Comparison of ENCODE assay signal across 1 cellular context in the genomic region with DNA sequence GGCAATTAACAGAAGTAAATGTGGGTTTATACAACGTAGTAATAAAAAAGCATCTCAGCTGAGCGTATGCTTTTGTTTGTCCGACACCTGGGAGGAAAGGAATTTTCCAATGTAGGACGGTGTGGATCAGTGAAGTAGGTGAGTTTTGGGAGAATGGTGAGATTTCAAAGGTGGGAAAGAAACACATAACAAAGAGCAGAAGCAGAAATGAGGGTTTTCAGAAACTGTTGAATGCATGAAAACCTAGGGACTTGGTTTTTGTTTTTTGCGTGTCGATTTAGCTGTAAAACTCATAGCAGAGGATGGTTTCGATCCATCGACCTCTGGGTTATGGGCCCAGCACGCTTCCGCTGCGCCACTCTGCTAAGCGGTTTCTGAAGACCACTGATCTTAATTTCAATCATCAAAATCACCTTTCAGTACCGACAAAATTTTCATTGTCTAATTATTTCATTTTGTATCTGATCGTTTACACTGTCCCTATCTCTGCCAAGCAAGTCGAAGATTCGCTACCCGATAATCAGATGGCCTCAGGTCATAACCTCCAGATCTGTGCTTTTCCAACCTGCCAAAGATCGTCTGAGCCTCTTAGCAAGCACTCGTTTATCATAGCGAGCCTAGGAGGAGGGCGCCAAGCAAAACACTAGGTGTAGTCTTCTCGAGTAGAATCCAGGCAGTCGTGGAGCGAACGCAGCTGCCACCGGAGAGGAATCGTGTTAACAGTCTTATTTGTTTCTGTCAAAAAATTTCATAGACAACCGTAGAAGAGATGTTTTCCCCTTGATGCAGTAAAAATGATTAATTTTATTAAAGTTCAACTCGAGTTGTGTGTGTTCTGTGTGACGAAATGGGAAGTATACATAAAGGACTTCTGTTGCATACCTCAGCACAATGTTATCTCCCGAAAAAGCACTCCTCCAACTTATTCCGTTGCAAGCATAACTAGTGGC.
TF ChIP-seq lines count a peak whose summit lies in the region.

No MANE protein-coding gene starts in this region.

TF ChIP-seq in HepG2, 621 proteins besides CTCF, POLR2A, EP300 and RAD21 (continued from another document and continues in another):
- TF ChIP-seq ZNF629 (CRISPR knock-in tag; conservative IDR thresholded peaks at IDR 0.05) (peak; percentile 59; the same call in 1 of the 2 replicates), RFX5 (IDR thresholded peaks at IDR 0.05; ENCODE audit: low read depth, low read length) (no peak), MEIS1 (CRISPR knock-in tag; IDR thresholded peaks at IDR 0.05; ENCODE audit: borderline replicate concordance) (no peak; the same call in 1 of the 2 replicates), ERF (CRISPR knock-in tag; IDR thresholded peaks at IDR 0.05) (peak; percentile 82), NFKB2 (CRISPR knock-in tag; IDR thresholded peaks at IDR 0.05; ENCODE audit: borderline replicate concordance) (no peak), DPF2 (CRISPR knock-in tag; IDR thresholded peaks at IDR 0.05; ENCODE audit: borderline replicate concordance, low read depth) (0 out of 2 replicates have a peak, but pooled peaks have one; percentile 22), ZNF30 (CRISPR knock-in tag; IDR thresholded peaks at IDR 0.05) (no peak), PCBP2 (optimal IDR thresholded peaks at IDR 0.05; ENCODE audit: low read depth, low read length, poor library complexity, severe bottlenecking) (no peak), ZNF788 (CRISPR knock-in tag; IDR thresholded peaks at IDR 0.05; ENCODE audit: borderline replicate concordance) (no peak), ZNF510 (CRISPR knock-in tag; IDR thresholded peaks at IDR 0.05; ENCODE audit: low read depth) (no peak), FOXA3 (CRISPR knock-in tag; IDR thresholded peaks at IDR 0.05) (no peak; the same call in 1 of the 2 replicates), PAX8 (CRISPR knock-in tag; IDR thresholded peaks at IDR 0.05; ENCODE audit: borderline replicate concordance) (0 out of 2 replicates have a peak, but pooled peaks have one; percentile 53), MEF2D (CRISPR knock-in tag; IDR thresholded peaks at IDR 0.05) (0 out of 2 replicates have a peak, but pooled peaks have one; percentile 45), ZNF773 (CRISPR knock-in tag; IDR thresholded peaks at IDR 0.05; ENCODE audit: borderline replicate concordance) (no peak), ZMYM4 (CRISPR knock-in tag; IDR thresholded peaks at IDR 0.05) (peak; percentile 77), DNMT1 (CRISPR knock-in tag; IDR thresholded peaks at IDR 0.05) (no peak), HNRNPK (IDR thresholded peaks at IDR 0.05; ENCODE audit: low read depth, low read length, poor library complexity, severe bottlenecking) (no peak), ZNF589 (CRISPR knock-in tag; conservative IDR thresholded peaks at IDR 0.05) (no peak), KMT2B (CRISPR knock-in tag; IDR thresholded peaks at IDR 0.05) (peak; percentile 61; the same call in 1 of the 2 replicates), ZNF747 (CRISPR knock-in tag; IDR thresholded peaks at IDR 0.05; ENCODE audit: borderline replicate concordance) (no peak), REPIN1 (CRISPR knock-in tag; IDR thresholded peaks at IDR 0.05; ENCODE audit: borderline replicate concordance, low read depth) (peak; percentile 64), MTF1 (CRISPR knock-in tag; IDR thresholded peaks at IDR 0.05) (no peak), ZNF552 (CRISPR knock-in tag; IDR thresholded peaks at IDR 0.05; ENCODE audit: borderline replicate concordance) (no peak), ZNF234 (CRISPR knock-in tag; conservative IDR thresholded peaks at IDR 0.05) (no peak)
- TF ChIP-seq, protein P1, sequence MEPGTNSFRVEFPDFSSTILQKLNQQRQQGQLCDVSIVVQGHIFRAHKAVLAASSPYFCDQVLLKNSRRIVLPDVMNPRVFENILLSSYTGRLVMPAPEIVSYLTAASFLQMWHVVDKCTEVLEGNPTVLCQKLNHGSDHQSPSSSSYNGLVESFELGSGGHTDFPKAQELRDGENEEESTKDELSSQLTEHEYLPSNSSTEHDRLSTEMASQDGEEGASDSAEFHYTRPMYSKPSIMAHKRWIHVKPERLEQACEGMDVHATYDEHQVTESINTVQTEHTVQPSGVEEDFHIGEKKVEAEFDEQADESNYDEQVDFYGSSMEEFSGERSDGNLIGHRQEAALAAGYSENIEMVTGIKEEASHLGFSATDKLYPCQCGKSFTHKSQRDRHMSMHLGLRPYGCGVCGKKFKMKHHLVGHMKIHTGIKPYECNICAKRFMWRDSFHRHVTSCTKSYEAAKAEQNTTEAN (CRISPR knock-in tag; conservative IDR thresholded peaks at IDR 0.05), result 0 out of 2 replicates have a peak, but pooled peaks have one; percentile 33
- TF ChIP-seq, protein P2, sequence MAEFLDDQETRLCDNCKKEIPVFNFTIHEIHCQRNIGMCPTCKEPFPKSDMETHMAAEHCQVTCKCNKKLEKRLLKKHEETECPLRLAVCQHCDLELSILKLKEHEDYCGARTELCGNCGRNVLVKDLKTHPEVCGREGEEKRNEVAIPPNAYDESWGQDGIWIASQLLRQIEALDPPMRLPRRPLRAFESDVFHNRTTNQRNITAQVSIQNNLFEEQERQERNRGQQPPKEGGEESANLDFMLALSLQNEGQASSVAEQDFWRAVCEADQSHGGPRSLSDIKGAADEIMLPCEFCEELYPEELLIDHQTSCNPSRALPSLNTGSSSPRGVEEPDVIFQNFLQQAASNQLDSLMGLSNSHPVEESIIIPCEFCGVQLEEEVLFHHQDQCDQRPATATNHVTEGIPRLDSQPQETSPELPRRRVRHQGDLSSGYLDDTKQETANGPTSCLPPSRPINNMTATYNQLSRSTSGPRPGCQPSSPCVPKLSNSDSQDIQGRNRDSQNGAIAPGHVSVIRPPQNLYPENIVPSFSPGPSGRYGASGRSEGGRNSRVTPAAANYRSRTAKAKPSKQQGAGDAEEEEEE (CRISPR knock-in tag; IDR thresholded peaks at IDR 0.05; ENCODE audit: borderline replicate concordance), result no peak
- TF ChIP-seq, protein P3, sequence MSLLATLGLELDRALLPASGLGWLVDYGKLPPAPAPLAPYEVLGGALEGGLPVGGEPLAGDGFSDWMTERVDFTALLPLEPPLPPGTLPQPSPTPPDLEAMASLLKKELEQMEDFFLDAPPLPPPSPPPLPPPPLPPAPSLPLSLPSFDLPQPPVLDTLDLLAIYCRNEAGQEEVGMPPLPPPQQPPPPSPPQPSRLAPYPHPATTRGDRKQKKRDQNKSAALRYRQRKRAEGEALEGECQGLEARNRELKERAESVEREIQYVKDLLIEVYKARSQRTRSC (CRISPR knock-in tag; IDR thresholded peaks at IDR 0.05; ENCODE audit: low read depth), result no peak
- TF ChIP-seq, protein P4, sequence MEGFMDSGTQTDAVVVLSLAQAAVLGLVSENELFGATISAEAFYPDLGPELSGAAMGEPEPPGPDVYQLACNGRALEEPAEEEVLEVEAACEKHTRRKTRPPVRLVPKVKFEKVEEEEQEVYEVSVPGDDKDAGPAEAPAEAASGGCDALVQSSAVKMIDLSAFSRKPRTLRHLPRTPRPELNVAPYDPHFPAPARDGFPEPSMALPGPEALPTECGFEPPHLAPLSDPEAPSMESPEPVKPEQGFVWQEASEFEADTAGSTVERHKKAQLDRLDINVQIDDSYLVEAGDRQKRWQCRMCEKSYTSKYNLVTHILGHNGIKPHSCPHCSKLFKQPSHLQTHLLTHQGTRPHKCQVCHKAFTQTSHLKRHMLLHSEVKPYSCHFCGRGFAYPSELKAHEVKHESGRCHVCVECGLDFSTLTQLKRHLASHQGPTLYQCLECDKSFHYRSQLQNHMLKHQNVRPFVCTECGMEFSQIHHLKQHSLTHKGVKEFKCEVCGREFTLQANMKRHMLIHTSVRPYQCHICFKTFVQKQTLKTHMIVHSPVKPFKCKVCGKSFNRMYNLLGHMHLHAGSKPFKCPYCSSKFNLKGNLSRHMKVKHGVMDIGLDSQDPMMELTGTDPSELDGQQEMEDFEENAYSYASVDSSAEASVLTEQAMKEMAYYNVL (CRISPR knock-in tag; IDR thresholded peaks at IDR 0.05; ENCODE audit: borderline replicate concordance), result 0 out of 2 replicates have a peak, but pooled peaks have one; percentile 47
- TF ChIP-seq, protein P5, sequence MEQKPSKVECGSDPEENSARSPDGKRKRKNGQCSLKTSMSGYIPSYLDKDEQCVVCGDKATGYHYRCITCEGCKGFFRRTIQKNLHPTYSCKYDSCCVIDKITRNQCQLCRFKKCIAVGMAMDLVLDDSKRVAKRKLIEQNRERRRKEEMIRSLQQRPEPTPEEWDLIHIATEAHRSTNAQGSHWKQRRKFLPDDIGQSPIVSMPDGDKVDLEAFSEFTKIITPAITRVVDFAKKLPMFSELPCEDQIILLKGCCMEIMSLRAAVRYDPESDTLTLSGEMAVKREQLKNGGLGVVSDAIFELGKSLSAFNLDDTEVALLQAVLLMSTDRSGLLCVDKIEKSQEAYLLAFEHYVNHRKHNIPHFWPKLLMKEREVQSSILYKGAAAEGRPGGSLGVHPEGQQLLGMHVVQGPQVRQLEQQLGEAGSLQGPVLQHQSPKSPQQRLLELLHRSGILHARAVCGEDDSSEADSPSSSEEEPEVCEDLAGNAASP (CRISPR knock-in tag; IDR thresholded peaks at IDR 0.05; ENCODE audit: borderline replicate concordance), result peak; percentile 48
- TF ChIP-seq, protein P6, sequence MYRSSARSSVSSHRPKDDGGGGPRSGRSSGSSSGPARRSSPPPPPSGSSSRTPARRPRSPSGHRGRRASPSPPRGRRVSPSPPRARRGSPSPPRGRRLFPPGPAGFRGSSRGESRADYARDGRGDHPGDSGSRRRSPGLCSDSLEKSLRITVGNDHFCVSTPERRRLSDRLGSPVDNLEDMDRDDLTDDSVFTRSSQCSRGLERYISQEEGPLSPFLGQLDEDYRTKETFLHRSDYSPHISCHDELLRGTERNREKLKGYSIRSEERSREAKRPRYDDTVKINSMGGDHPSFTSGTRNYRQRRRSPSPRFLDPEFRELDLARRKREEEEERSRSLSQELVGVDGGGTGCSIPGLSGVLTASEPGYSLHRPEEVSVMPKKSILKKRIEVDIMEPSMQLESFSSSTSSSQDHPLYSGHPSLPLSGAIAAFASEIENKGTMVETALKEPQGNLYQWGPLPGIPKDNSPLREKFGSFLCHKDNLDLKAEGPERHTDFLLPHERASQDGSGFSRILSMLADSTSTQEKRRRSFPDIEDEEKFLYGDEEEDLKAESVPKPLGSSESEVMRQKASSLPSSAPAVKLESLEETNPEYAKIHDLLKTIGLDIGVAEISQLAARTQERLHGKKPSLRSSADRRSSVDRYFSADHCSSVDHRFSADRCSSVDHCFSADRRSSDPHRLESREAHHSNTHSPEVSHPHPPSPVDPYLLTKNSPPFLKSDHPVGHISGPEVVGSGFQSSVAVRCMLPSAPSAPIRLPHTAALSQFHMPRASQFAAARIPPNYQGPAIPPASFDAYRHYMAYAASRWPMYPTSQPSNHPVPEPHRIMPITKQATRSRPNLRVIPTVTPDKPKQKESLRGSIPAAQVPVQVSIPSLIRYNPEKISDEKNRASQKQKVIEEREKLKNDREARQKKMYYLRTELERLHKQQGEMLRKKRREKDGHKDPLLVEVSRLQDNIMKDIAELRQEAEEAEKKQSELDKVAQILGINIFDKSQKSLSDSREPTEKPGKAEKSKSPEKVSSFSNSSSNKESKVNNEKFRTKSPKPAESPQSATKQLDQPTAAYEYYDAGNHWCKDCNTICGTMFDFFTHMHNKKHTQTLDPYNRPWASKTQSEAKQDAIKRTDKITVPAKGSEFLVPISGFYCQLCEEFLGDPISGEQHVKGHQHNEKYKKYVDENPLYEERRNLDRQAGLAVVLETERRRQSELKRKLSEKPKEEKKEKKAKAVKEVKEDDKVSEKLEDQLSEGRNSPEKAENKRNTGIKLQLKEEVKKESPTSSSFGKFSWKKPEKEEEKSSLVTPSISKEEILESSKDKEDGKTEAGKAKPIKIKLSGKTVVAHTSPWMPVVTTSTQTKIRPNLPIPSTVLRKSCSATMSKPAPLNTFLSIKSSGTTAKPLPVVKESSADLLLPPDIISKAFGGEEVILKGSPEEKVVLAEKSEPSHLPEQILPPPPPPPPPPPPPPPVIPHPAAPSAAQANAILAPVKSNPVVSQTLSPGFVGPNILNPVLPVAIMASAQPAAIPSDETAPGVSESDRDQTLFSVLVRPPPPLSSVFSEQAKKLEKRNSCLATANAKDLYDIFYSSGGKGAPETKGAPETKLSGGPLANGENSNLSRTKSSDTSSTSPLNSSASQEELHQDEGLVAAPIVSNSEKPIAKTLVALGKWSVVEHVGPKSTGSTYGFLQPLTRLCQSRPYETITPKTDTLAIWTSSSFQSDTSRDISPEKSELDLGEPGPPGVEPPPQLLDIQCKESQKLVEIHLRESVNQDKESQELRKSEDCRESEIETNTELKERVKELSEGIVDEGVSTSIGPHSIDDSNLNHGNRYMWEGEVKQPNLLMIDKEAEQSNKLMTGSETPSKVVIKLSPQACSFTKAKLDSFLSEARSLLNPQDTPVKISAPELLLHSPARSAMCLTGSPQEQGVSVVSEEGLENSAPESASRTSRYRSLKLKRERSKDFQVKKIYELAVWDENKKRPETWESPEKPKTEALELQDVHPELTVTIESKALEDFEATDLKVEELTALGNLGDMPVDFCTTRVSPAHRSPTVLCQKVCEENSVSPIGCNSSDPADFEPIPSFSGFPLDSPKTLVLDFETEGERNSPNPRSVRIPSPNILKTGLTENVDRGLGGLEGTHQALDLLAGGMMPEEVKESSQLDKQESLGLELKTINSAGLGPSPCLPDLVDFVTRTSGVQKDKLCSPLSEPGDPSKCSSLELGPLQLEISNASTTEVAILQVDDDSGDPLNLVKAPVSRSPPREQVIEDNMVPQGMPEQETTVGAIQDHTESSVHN (CRISPR knock-in tag; IDR thresholded peaks at IDR 0.05), result no peak
- TF ChIP-seq, protein P7, sequence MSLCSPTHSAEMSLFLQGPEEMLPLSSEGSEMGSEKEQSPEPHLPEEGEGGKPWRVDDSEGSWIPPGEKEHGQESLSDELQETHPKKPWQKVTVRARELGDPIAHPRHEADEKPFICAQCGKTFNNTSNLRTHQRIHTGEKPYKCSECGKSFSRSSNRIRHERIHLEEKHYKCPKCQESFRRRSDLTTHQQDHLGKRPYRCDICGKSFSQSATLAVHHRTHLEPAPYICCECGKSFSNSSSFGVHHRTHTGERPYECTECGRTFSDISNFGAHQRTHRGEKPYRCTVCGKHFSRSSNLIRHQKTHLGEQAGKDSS (CRISPR knock-in tag; IDR thresholded peaks at IDR 0.05; ENCODE audit: borderline replicate concordance, low read depth), result peak; percentile 87
- TF ChIP-seq, protein P8, sequence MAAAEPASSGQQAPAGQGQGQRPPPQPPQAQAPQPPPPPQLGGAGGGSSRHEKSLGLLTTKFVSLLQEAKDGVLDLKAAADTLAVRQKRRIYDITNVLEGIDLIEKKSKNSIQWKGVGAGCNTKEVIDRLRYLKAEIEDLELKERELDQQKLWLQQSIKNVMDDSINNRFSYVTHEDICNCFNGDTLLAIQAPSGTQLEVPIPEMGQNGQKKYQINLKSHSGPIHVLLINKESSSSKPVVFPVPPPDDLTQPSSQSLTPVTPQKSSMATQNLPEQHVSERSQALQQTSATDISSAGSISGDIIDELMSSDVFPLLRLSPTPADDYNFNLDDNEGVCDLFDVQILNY (CRISPR knock-in tag; conservative IDR thresholded peaks at IDR 0.05), result no peak
- TF ChIP-seq, protein P9, sequence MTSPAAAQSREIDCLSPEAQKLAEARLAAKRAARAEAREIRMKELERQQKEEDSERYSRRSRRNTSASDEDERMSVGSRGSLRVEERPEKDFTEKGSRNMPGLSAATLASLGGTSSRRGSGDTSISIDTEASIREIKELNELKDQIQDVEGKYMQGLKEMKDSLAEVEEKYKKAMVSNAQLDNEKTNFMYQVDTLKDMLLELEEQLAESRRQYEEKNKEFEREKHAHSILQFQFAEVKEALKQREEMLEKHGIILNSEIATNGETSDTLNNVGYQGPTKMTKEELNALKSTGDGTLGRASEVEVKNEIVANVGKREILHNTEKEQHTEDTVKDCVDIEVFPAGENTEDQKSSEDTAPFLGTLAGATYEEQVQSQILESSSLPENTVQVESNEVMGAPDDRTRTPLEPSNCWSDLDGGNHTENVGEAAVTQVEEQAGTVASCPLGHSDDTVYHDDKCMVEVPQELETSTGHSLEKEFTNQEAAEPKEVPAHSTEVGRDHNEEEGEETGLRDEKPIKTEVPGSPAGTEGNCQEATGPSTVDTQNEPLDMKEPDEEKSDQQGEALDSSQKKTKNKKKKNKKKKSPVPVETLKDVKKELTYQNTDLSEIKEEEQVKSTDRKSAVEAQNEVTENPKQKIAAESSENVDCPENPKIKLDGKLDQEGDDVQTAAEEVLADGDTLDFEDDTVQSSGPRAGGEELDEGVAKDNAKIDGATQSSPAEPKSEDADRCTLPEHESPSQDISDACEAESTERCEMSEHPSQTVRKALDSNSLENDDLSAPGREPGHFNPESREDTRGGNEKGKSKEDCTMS (CRISPR knock-in tag; conservative IDR thresholded peaks at IDR 0.05), result no peak
